ENCODE assay signal across 29 cellular contexts in the genomic region with DNA sequence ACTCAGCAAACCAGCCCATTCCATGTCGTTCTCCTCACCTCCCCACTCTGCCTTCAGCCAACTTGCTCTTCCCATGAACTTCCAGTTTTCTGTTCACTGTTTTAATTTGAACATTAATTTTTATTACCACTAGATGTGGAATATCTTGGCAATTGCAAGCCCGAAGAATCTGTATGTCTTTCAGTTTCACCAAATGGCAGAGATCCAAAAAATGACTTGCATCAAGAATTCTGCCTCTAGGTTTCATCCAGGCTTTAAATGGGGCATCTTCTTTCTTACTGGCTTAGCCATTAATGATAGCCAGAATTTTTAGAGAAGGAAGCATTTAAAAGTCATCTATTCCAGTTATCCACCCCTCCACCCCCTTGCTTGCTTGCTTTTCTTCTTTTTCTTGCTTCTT. TPM values are rescaled to one million over a fixed set of nuclear protein-coding genes. Genes with fewer than 3 reads are reported as not detected.
DNase-seq lines count a peak whose midpoint lies in the region; ATAC-seq and TF ChIP-seq lines count a peak whose summit lies in the region.
"Had no signal": no experiment of that assay in that cellular context is flagged by ENCODE, and none has a peak within 500 bp of the region (broad histone marks: within the 10 kb centered on the region; RNA-seq: fewer than 3 reads in every experiment).

No MANE protein-coding gene starts in this region.

- peak overlapping the region; percentile 3 for H3K27ac Mint-ChIP-seq in mesothelial cell of epicardium
- H3K27ac Mint-ChIP-seq: activated CD8-positive, alpha-beta T cell treated with anti-CD3 and anti-CD28 coated beads for 36 hours; activated T-cell treated with anti-CD3 and anti-CD28 coated beads, Interleukin-2, amount 50 U/mL, for 24 hours; effector memory CD8-positive, alpha-beta T cell; naive B cell; stimulated activated naive B cell treated with anti-CD40 and anti-IgM and Interleukin-4, amounts not matched to agents 10 μg/mL and 1 μg/mL and 100 μg/mL, for 72 hours; T-cell had no signal

- H3K18ac ChIP-seq in IMR-90 (ENCODE audit: low read depth, low read length) = no peak overlapping the region

- H4K91ac ChIP-seq in IMR-90 (ENCODE audit: insufficient read depth, low read depth, low read length) = no peak overlapping the region

- POLR2A ChIA-PET in IMR-90 (lab: Charles Lee; ENCODE audit: unreplicated experiment) = no interaction called here

- H3K4me3 Mint-ChIP-seq in mesothelial cell of epicardium = no peak overlapping the region
- H3K4me3 Mint-ChIP-seq: activated CD8-positive, alpha-beta T cell treated with anti-CD3 and anti-CD28 coated beads for 36 hours; activated T-cell treated with anti-CD3 and anti-CD28 coated beads, Interleukin-2, amount 50 U/mL, for 24 hours; effector memory CD8-positive, alpha-beta T cell; naive B cell; stimulated activated naive B cell treated with anti-CD40 and anti-IgM and Interleukin-4, amounts not matched to agents 10 μg/mL and 1 μg/mL and 100 μg/mL, for 72 hours; T-cell had no signal

- H3K9me3 Mint-ChIP-seq in mesothelial cell of epicardium = peaks cover 9% of the 10 kb centered on the region
- H3K9me3 Mint-ChIP-seq: activated CD8-positive, alpha-beta T cell treated with anti-CD3 and anti-CD28 coated beads for 36 hours; activated T-cell treated with anti-CD3 and anti-CD28 coated beads, Interleukin-2, amount 50 U/mL, for 24 hours; effector memory CD8-positive, alpha-beta T cell; T-cell had no signal

- no peak overlapping the region for H3K56ac ChIP-seq in IMR-90 (ENCODE audit: extremely low read depth, insufficient read depth, low read length)

- no peak overlapping the region for H2BK5ac ChIP-seq in IMR-90 (ENCODE audit: low read depth, low read length, poor library complexity, severe bottlenecking)

- no peak overlapping the region for H3K14ac ChIP-seq in IMR-90 (replicated peaks; ENCODE audit: low read depth, low read length)

- H3K9ac ChIP-seq in IMR-90 (ENCODE audit: low read depth, low read length) = no peak overlapping the region

- dilution Hi-C loops in IMR-90 (cut with HindIII; ENCODE audit: low sequenced_read_pairs, unreplicated experiment) = no loop called here

- H3K9me3 ChIP-seq in IMR-90 (ENCODE audit: control insufficient read depth, insufficient read depth, low read length) = no peaks in the 10 kb centered on the region
- H3K9me3 ChIP-seq in esophagus muscularis mucosa = no peaks in the 10 kb centered on the region
- no peaks in the 10 kb centered on the region for H3K9me3 ChIP-seq in mucosa of descending colon
- H3K9me3 ChIP-seq: adrenal gland, Caco-2, spleen, uterus had no signal

- H2BK20ac ChIP-seq in IMR-90 (ENCODE audit: low read depth, low read length) = no peak overlapping the region

- in situ Hi-C loops in IMR-90 (cut with MboI; ENCODE audit: low sequenced_read_pairs) = no loop called here

- no peak for TF ChIP-seq EP300 in esophagus muscularis mucosa (IDR thresholded peaks at IDR 0.05)

- peaks cover 12% of the 10 kb centered on the region; the same call in 1 of the 2 replicates for H4K20me1 ChIP-seq in IMR-90 (ENCODE audit: insufficient read depth, low read length)

- no peak overlapping the region for H2AK9ac ChIP-seq in IMR-90 (replicated peaks; ENCODE audit: low read depth, low read length, poor library complexity)

- peaks cover 7 to 19% of the 10 kb centered on the region in 2 experiments; a peak in 3 of 4 replicates for H3K79me1 ChIP-seq in IMR-90 (ENCODE audit: low read depth in 1 of 2, low read length in 2 of 2)

- H4K5ac ChIP-seq in IMR-90 (ENCODE audit: low read depth, low read length) = no peak overlapping the region

- no peak overlapping the region for H3K23ac ChIP-seq in IMR-90 (ENCODE audit: low read depth, low read length)

- no peak overlapping the region for H3K4ac ChIP-seq in IMR-90 (ENCODE audit: low read depth, low read length)

- ATAC-seq in IMR-90 (ENCODE audit: low read depth) (no peak), HG02973 (IDR thresholded peaks at IDR 0.05; ENCODE audit: unreplicated experiment) (no peak), mucosa of descending colon (no peak)
- ATAC-seq: activated CD8-positive, alpha-beta T cell treated with anti-CD3 and anti-CD28 coated beads for 36 hours; effector memory CD8-positive, alpha-beta T cell; stimulated activated naive B cell treated with anti-CD40 and anti-IgM and Interleukin-4, amounts not matched to agents 10 μg/mL and 1 μg/mL and 100 μg/mL, for 72 hours; T-cell had no signal

- H3K4me1 Mint-ChIP-seq in mesothelial cell of epicardium = peaks cover 2% of the 10 kb centered on the region
- H3K4me1 Mint-ChIP-seq: naive B cell; stimulated activated naive B cell treated with anti-CD40 and anti-IgM and Interleukin-4, amounts not matched to agents 10 μg/mL and 1 μg/mL and 100 μg/mL, for 72 hours; T-cell had no signal

- intact Hi-C loops in IMR-90 (cut with micrococcal nuclease) (no loop called here), esophagus muscularis mucosa (cut with DNase I) (no loop called here), mucosa of descending colon (cut with DNase I, micrococcal nuclease) (no loop called here)

- H4K8ac ChIP-seq in IMR-90 (ENCODE audit: low read depth in 2 of 2, low read length in 2 of 2) = no peak overlapping the region

- DNase-seq in AG10803 (ENCODE audit: low read depth) (peak; percentile 49), IMR-90 (peak; percentile 53), esophagus muscularis mucosa (ENCODE audit: extremely low spot score) (peak; percentile 17), mesothelial cell of epicardium (ENCODE audit: low spot score in 2 of 2, unreplicated experiment in 2 of 2) (no peak), mucosa of descending colon (no peak), NCI-H82 (lab: John Stamatoyannopoulos, UW) (no peak)
- no peak for DNase-seq in stimulated activated CD4-positive, alpha-beta T cell treated with anti-CD3 and anti-CD28 coated beads, Interleukin-12 subunit alpha, Interleukin-12 subunit beta, amount 100 ng/mL, for 4 hours
- DNase-seq: activated CD4-positive, alpha-beta T cell treated with anti-CD3 and anti-CD28 coated beads for 1 hour; activated CD8-positive, alpha-beta T cell treated with anti-CD3 and anti-CD28 coated beads for 36 hours; activated naive CD4-positive, alpha-beta T cell; activated T-cell treated with anti-CD3 and anti-CD28 coated beads, Interleukin-2, amount 50 U/mL, for 24 hours; C1 segment of cervical spinal cord; Caco-2; effector memory CD8-positive, alpha-beta T cell; mammary epithelial cell; naive B cell; NCI-H1092 treated with DMSO at 0.1 percent for 48 hours; NK-92 treated with Interleukin-12 subunit alpha and Interleukin-12 subunit beta, amount 100 ng/mL, for 24 hours; retina; SIG-M5; spleen; stimulated activated CD4-positive, alpha-beta T cell treated with anti-CD3 and anti-CD28 coated beads, Interleukin-4, amount 100 ng/mL, for 1 hour; stimulated activated naive B cell treated with anti-CD40 and anti-IgM and Interleukin-4, amounts not matched to agents 10 μg/mL and 1 μg/mL and 100 μg/mL, for 72 hours; T-cell; uterus had no signal

- H3K4me2 ChIP-seq in IMR-90 (ENCODE audit: low read depth, low read length) = no peak overlapping the region

- TF ChIP-seq POLR2A in IMR-90 (IDR thresholded peaks at IDR 0.05; ENCODE audit: low read depth, low read length) (no peak), esophagus muscularis mucosa (IDR thresholded peaks at IDR 0.05; ENCODE audit: low read depth) (no peak)

- peaks cover 34% of the 10 kb centered on the region for H3K36me3 Mint-ChIP-seq in mesothelial cell of epicardium
- H3K36me3 Mint-ChIP-seq: naive B cell; stimulated activated naive B cell treated with anti-CD40 and anti-IgM and Interleukin-4, amounts not matched to agents 10 μg/mL and 1 μg/mL and 100 μg/mL, for 72 hours; T-cell had no signal

- peaks cover 10% of the 10 kb centered on the region for H3K36me3 ChIP-seq in IMR-90 (ENCODE audit: control insufficient read depth, insufficient read depth, low read length)
- H3K36me3 ChIP-seq in esophagus muscularis mucosa = peaks cover 0 to 13% (median 8%) of the 10 kb centered on the region in 4 donors
- H3K36me3 ChIP-seq in mucosa of descending colon (ENCODE audit: low read depth) = no peaks in the 10 kb centered on the region
- H3K36me3 ChIP-seq: adrenal gland, spleen, uterus had no signal

- H3K27me3 ChIP-seq in IMR-90 (ENCODE audit: control insufficient read depth, insufficient read depth, low read length) = no peaks in the 10 kb centered on the region
- no peaks in the 10 kb centered on the region for H3K27me3 ChIP-seq in esophagus muscularis mucosa
- H3K27me3 ChIP-seq: adrenal gland, brain microvascular endothelial cell, spleen, uterus had no signal

- no TSS peak for BruUV-seq in IMR-90 (replicated peaks; lab: Mats Ljungman, UMichigan)

- WGBS in IMR-90 (ENCODE audit: extremely low coverage in 2 of 2, insufficient read length in 1 of 2), 2 experiments = no CpG with 5 or more reads among the region's 2 CpGs
- 51% methylated on average over 2 of the region's 2 CpGs for WGBS in esophagus muscularis mucosa

- TF ChIP-seq RAD21 in IMR-90 (IDR thresholded peaks at IDR 0.05; ENCODE audit: low read length) = no peak

- H2BK120ac ChIP-seq in IMR-90 (ENCODE audit: low read depth, low read length) = no peak overlapping the region

- H3K27me3 Mint-ChIP-seq in mesothelial cell of epicardium (ENCODE audit: low read depth) = no peaks in the 10 kb centered on the region
- H3K27me3 Mint-ChIP-seq: stimulated activated naive B cell treated with anti-CD40 and anti-IgM and Interleukin-4, amounts not matched to agents 10 μg/mL and 1 μg/mL and 100 μg/mL, for 72 hours had no signal

- H3K9me1 ChIP-seq in IMR-90 (ENCODE audit: insufficient read depth, low read length) = peaks cover 9% of the 10 kb centered on the region; the same call in 1 of the 2 replicates

- peaks cover 9% of the 10 kb centered on the region for H3K4me1 ChIP-seq in IMR-90 (ENCODE audit: control insufficient read depth, insufficient read depth, low read length)
- peaks cover 13 to 34% (median 29%) of the 10 kb centered on the region in 4 donors for H3K4me1 ChIP-seq in esophagus muscularis mucosa
- no peaks in the 10 kb centered on the region for H3K4me1 ChIP-seq in mucosa of descending colon (ENCODE audit: low read depth)
- H3K4me1 ChIP-seq: Caco-2, spleen, uterus had no signal

- CTCF ChIA-PET in IMR-90 (lab: Yijun Ruan, JAX) = no interaction called here

- H3K4me3 ChIP-seq in AG10803 (ENCODE audit: low read length) = no peak overlapping the region
- no peak overlapping the region for H3K4me3 ChIP-seq in IMR-90 (ENCODE audit: insufficient read depth, low read depth, low read length)
- H3K4me3 ChIP-seq in esophagus muscularis mucosa = no peak overlapping the region
- H3K4me3 ChIP-seq in mucosa of descending colon = no peak overlapping the region
- H3K4me3 ChIP-seq: adrenal gland, spleen, uterus had no signal

- H3K27ac ChIP-seq in IMR-90 (ENCODE audit: insufficient read depth, low read length) = no peak overlapping the region
- H3K27ac ChIP-seq in esophagus muscularis mucosa (replicated peaks in 1 of 4) = peak overlapping the region in 2 of 4 donors; percentile 12 to 55
- H3K27ac ChIP-seq: adrenal gland, brain microvascular endothelial cell, HL-60, spleen, uterus had no signal

- no peak overlapping the region for H2AK5ac ChIP-seq in IMR-90 (ENCODE audit: low read depth, low read length)

- TF ChIP-seq CTCF in AG10803 (conservative IDR thresholded peaks at IDR 0.05; ENCODE audit: low read length) (no peak), IMR-90 (conservative IDR thresholded peaks at IDR 0.05; ENCODE audit: low read depth, low read length) (no peak), esophagus muscularis mucosa (IDR thresholded peaks at IDR 0.05) (no peak), mesothelial cell of epicardium (IDR thresholded peaks at IDR 0.05; ENCODE audit: unreplicated experiment) (no peak), mucosa of descending colon (IDR thresholded peaks at IDR 0.05) (no peak)

- H2BK15ac ChIP-seq in IMR-90 (ENCODE audit: low read depth, low read length) = no peak overlapping the region

- H2AFZ ChIP-seq in IMR-90 (replicated peaks; ENCODE audit: low read length, poor library complexity) = no peak overlapping the region

RNA-seq across cellular contexts. Expression of a gene that starts 39.0 kb away (rescaled TPM):
- total RNA-seq in IMR-90 (2012; rRNA removed) (14.5 and 16.1 TPM in 2 replicates), esophagus muscularis mucosa (10 to 100 TPM; 38.3 to 55.6 (median 55.1) TPM), mesothelial cell of epicardium (14.1 to 15.6 TPM (median 15.0 TPM) in 3 replicates), mucosa of descending colon (10 to 100 TPM in 1 of 3 donors, 1 to 10 TPM in 2; 2.2 to 56.1 (median 3.4) TPM)
- polyA plus RNA-seq in IMR-90 (2012; rRNA removed) = 27.5 and 31.3 TPM in 2 replicates
- polyA plus RNA-seq in IMR-90 (2012; cell fraction: cytosol; rRNA removed) = 13.4 TPM in 2 replicates
- 8.4 and 28.5 TPM in 2 replicates for polyA plus RNA-seq in IMR-90 (2012; cell fraction: nucleus; rRNA removed; ENCODE audit: low replicate concordance)
- total RNA-seq: activated CD8-positive, alpha-beta T cell treated with anti-CD3 and anti-CD28 coated beads for 36 hours had no signal

Comparison
In these comparisons a context has a peak if more than half of its experiments do, and no peak if none do; other contexts are left out.
1. DNase-seq: peak in AG10803 (single experiment), IMR-90 (single experiment) and esophagus muscularis mucosa (single experiment); none in mesothelial cell of epicardium (0 of 2), stimulated activated CD4-positive, alpha-beta T cell treated with anti-CD3 and anti-CD28 coated beads, Interleukin-12 subunit alpha, Interleukin-12 subunit beta, amount 100 ng/mL, for 4 hours (single experiment), mucosa of descending colon (0 of 3) and NCI-H82 (single experiment).